Comparison of ENCODE assay signal across 17 cellular contexts in genomic region chr4:25984796-25985195, GRCh38.
"Had no signal": no experiment of that assay in that cellular context is flagged by ENCODE, and none has a peak within 500 bp of the region (broad histone marks: within the 10 kb centered on the region; RNA-seq: fewer than 3 reads in every experiment).

No MANE protein-coding gene starts in this region.

- ATAC-seq: foreskin keratinocyte; left colon; naive thymus-derived CD4-positive, alpha-beta T cell; psoas muscle had no signal

- DNase-seq: erythroblast; foreskin keratinocyte; hippocampal formation; left colon; mesendoderm; naive thymus-derived CD4-positive, alpha-beta T cell; nephron progenitor cell; psoas muscle; retina; right lobe of liver; stimulated activated CD4-positive, alpha-beta T cell treated with anti-CD3 and anti-CD28 coated beads, Interleukin-2, amount 100 ng/mL, for 24 hours; stimulated activated CD4-positive, alpha-beta T cell treated with anti-CD3 and anti-CD28 coated beads, Interleukin-4, amount 100 ng/mL, for 4 hours; stimulated activated naive CD4-positive, alpha-beta T cell treated with Interleukin-2 at 50 U/mL for 16 hours; thyroid gland had no signal

- H3K4me3 Mint-ChIP-seq: central memory CD8-positive, alpha-beta T cell; naive thymus-derived CD4-positive, alpha-beta T cell; nephron progenitor cell; type B pancreatic cell had no signal

- H3K27ac ChIP-seq: foreskin keratinocyte, psoas muscle, right lobe of liver, thyroid gland had no signal

- H3K4me1 ChIP-seq: foreskin keratinocyte, psoas muscle, right lobe of liver had no signal

- H3K27me3 ChIP-seq: right lobe of liver, thyroid gland had no signal

- H3K9me3 ChIP-seq: psoas muscle, right lobe of liver, thyroid gland had no signal

- H3K36me3 Mint-ChIP-seq: naive thymus-derived CD4-positive, alpha-beta T cell; type B pancreatic cell had no signal

- H3K4me1 Mint-ChIP-seq: central memory CD8-positive, alpha-beta T cell had no signal

- H3K27ac Mint-ChIP-seq: naive thymus-derived CD4-positive, alpha-beta T cell; nephron progenitor cell; type B pancreatic cell had no signal

- H3K9me3 Mint-ChIP-seq: central memory CD8-positive, alpha-beta T cell; nephron progenitor cell; type B pancreatic cell had no signal

- H3K4me3 ChIP-seq: psoas muscle, right lobe of liver, skin epidermis, thyroid gland had no signal

- H3K27me3 Mint-ChIP-seq: central memory CD8-positive, alpha-beta T cell had no signal

- H3K36me3 ChIP-seq: right lobe of liver, thyroid gland had no signal
